ENCODE assay signal across 1 cellular context in the genomic region with DNA sequence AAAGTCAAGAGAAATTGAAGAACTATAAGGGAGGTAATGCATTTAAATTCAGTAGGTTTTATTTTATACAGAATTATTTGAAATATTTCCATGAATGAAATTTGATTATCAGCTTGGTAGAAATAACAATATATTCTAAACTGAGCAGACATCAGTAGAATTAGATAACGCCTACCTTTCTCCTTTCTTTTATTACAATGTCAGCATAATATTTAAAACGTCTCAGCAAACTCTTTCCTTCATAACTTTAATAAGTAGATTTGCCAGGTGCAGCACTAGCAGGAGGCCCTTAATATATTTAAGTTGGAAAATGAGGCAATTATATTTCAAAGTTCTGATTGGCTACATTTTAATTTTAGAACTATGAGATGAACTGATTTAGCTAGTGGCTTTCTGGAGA.
TF ChIP-seq lines count a peak whose summit lies in the region.

No MANE protein-coding gene starts in this region.

TF ChIP-seq in HepG2, 621 proteins besides CTCF, POLR2A, EP300 and RAD21 (continued from another document):
- TF ChIP-seq, protein P1, sequence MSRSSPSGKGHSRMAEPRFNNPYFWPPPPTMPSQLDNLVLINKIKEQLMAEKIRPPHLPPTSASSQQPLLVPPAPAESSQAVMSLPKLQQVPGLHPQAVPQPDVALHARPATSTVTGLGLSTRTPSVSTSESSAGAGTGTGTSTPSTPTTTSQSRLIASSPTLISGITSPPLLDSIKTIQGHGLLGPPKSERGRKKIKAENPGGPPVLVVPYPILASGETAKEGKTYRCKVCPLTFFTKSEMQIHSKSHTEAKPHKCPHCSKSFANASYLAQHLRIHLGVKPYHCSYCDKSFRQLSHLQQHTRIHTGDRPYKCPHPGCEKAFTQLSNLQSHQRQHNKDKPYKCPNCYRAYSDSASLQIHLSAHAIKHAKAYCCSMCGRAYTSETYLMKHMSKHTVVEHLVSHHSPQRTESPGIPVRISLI (CRISPR knock-in tag; IDR thresholded peaks at IDR 0.05; ENCODE audit: borderline replicate concordance): no peak
- TF ChIP-seq TGIF2 (CRISPR knock-in tag; IDR thresholded peaks at IDR 0.05): no peak
- no peak for TF ChIP-seq KDM4B (CRISPR knock-in tag; IDR thresholded peaks at IDR 0.05)
- TF ChIP-seq MAFK (conservative IDR thresholded peaks at IDR 0.05 in 1 of 2, IDR thresholded peaks at IDR 0.05 in 1 of 2; ENCODE audit: low read length in 2 of 2): peak; percentile 47 to 82; a peak in 3 of 4 replicates
